Comparison of ENCODE assay signal across 36 cellular contexts in genomic region chr4:63315651-63316050, GRCh38.
"Had no signal": no experiment of that assay in that cellular context is flagged by ENCODE, and none has a peak within 500 bp of the region (broad histone marks: within the 10 kb centered on the region; RNA-seq: fewer than 3 reads in every experiment).

No MANE protein-coding gene starts in this region.

- H3K27ac ChIP-seq: brain microvascular endothelial cell, esophagus muscularis mucosa, gastroesophageal sphincter, heart right ventricle, WERI-Rb-1 had no signal

- H3K4me1 ChIP-seq: esophagus muscularis mucosa, gastroesophageal sphincter, heart right ventricle had no signal

- H3K27me3 Mint-ChIP-seq: activated B cell treated with CpG ODN at 0.5 μM for 24 hours; activated CD8-positive, alpha-beta T cell treated with anti-CD3 and anti-CD28 coated beads for 36 hours; activated naive CD8-positive, alpha-beta T cell; activated T-helper 17 cell treated with anti-CD3 and anti-CD28 coated beads, Interleukin-2, amount 50 U/mL, for 72 hours; T-helper 17 cell had no signal

- H3K27ac Mint-ChIP-seq: activated B cell treated with CpG ODN at 0.5 μM for 24 hours; activated CD8-positive, alpha-beta T cell treated with anti-CD3 and anti-CD28 coated beads for 36 hours; activated naive CD8-positive, alpha-beta T cell; activated T-helper 17 cell treated with anti-CD3 and anti-CD28 coated beads, Interleukin-2, amount 50 U/mL, for 72 hours; T-helper 17 cell; T-helper 2 cell treated with Interferon-gamma antibody and Interleukin-4, amounts not matched to agents 5 μg/mL and 100 μg/mL, for 36 hours had no signal

- DNase-seq: activated B cell treated with CpG ODN at 0.5 μM for 24 hours; activated CD4-positive, alpha-beta T cell treated with anti-CD3 and anti-CD28 coated beads for 48 hours; activated CD4-positive, alpha-beta T cell treated with anti-CD3 and anti-CD28 coated beads, Interleukin-2, amount 50 U/mL, for 1 hour; activated CD4-positive, alpha-beta T cell treated with anti-CD3 and anti-CD28 coated beads, Interleukin-2, amount 50 U/mL, for 48 hours; activated CD8-positive, alpha-beta memory T cell treated with anti-CD3 and anti-CD28 coated beads for 24 hours; activated CD8-positive, alpha-beta T cell treated with anti-CD3 and anti-CD28 coated beads for 36 hours; activated effector memory CD4-positive, alpha-beta T cell treated with Interleukin-2 at 50 U/mL for 16 hours; activated gamma-delta T cell treated with Interleukin-2 at 50 U/mL for 16 hours; activated naive CD4-positive, alpha-beta T cell treated with anti-CD3 and anti-CD28 coated beads, Interleukin-2, amount 50 U/mL, for 16 hours; activated naive CD4-positive, alpha-beta T cell treated with Interleukin-2 at 50 U/mL for 16 hours; activated T-cell treated with anti-CD3 and anti-CD28 coated beads, Interleukin-2, amount 50 U/mL, for 4 hours; amniotic stem cell; anterior cingulate cortex; brain microvascular endothelial cell; caudate nucleus; cerebellar nuclear complex; cortex of kidney; dermis blood vessel endothelial cell; effector CD8-positive, alpha-beta T cell; erythroblast; foreskin melanocyte; heart right ventricle; T-helper 1 cell; T-helper 17 cell; T1000; WERI-Rb-1 had no signal

- H3K27me3 ChIP-seq: brain microvascular endothelial cell, esophagus muscularis mucosa, gastroesophageal sphincter, heart right ventricle had no signal

- ATAC-seq: activated CD4-positive, CD25-positive, alpha-beta regulatory T cell treated with anti-CD3 and anti-CD28 coated beads, Interleukin-2, amount 50 U/mL, for 24 hours; activated CD8-positive, alpha-beta T cell treated with anti-CD3 and anti-CD28 coated beads for 36 hours; activated T-cell treated with anti-CD3 and anti-CD28 coated beads, Interleukin-2, amount 50 U/mL, for 4 hours; activated T-helper 17 cell treated with anti-CD3 and anti-CD28 coated beads, Interleukin-2, amount 50 U/mL, for 72 hours; gastroesophageal sphincter; heart right ventricle; T-helper 17 cell had no signal

- H3K4me3 Mint-ChIP-seq: activated B cell treated with CpG ODN at 0.5 μM for 24 hours; activated CD8-positive, alpha-beta T cell treated with anti-CD3 and anti-CD28 coated beads for 36 hours; activated naive CD8-positive, alpha-beta T cell; activated T-cell treated with anti-CD3 and anti-CD28 coated beads, Interleukin-2, amount 50 U/mL, for 4 hours; activated T-helper 17 cell treated with anti-CD3 and anti-CD28 coated beads, Interleukin-2, amount 50 U/mL, for 72 hours; T-helper 17 cell; T-helper 2 cell treated with Interferon-gamma antibody and Interleukin-4, amounts not matched to agents 5 μg/mL and 100 μg/mL, for 36 hours had no signal

- FAIRE-seq: astrocyte, colon, endometrium, endothelial cell of umbilical vein had no signal

- H3K4me1 Mint-ChIP-seq: activated B cell treated with CpG ODN at 0.5 μM for 24 hours; activated T-helper 17 cell treated with anti-CD3 and anti-CD28 coated beads, Interleukin-2, amount 50 U/mL, for 72 hours; T-helper 17 cell had no signal

- H3K36me3 ChIP-seq: brain microvascular endothelial cell, esophagus muscularis mucosa, gastroesophageal sphincter, heart right ventricle, WERI-Rb-1 had no signal

- H3K4me3 ChIP-seq: esophagus muscularis mucosa, gastroesophageal sphincter, heart right ventricle had no signal

- H3K36me3 Mint-ChIP-seq: activated naive CD8-positive, alpha-beta T cell had no signal

- H3K9me3 ChIP-seq: esophagus muscularis mucosa, gastroesophageal sphincter, heart right ventricle had no signal
